Comparison of ENCODE assay signal across 20 cellular contexts in genomic region chr3:63849175-63849574, GRCh38. TPM values are rescaled to one million over a fixed set of nuclear protein-coding genes. Genes with fewer than 3 reads are reported as not detected.
DNase-seq lines count a peak whose midpoint lies in the region; FAIRE-seq and TF ChIP-seq lines count a peak whose summit lies in the region.
"Had no signal": no experiment of that assay in that cellular context is flagged by ENCODE, and none has a peak within 500 bp of the region (broad histone marks: within the 10 kb centered on the region; RNA-seq: fewer than 3 reads in every experiment).

No MANE protein-coding gene starts in this region.

- no peaks in the 10 kb centered on the region for H3K27me3 Mint-ChIP-seq in H9 (ENCODE audit: low read depth)
- no peaks in the 10 kb centered on the region for H3K27me3 Mint-ChIP-seq in chondrocyte (ENCODE audit: low read depth)
- H3K27me3 Mint-ChIP-seq: CD4-positive, alpha-beta memory T cell had no signal

- H2AFZ ChIP-seq in H9 (ENCODE audit: low read length) (no peak overlapping the region), H1 (ENCODE audit: low read length) (no peak overlapping the region), trophoblast cell (ENCODE audit: insufficient read depth, low read length, poor library complexity) (no peak overlapping the region)
- H2AFZ ChIP-seq: GM23248 had no signal

- H2AK5ac ChIP-seq in H9 (ENCODE audit: insufficient read length, low read length) (no peak overlapping the region), H1 (ENCODE audit: low read depth, low read length) (no peak overlapping the region), trophoblast cell (ENCODE audit: low read length) (peak overlapping the region; percentile 79)

- no peak overlapping the region for H4K91ac ChIP-seq in H9 (ENCODE audit: insufficient read length, low read depth, low read length)
- no peak overlapping the region for H4K91ac ChIP-seq in H1 (replicated peaks; ENCODE audit: insufficient read length, low read length)
- H4K91ac ChIP-seq in trophoblast cell (ENCODE audit: low read depth, low read length): no peak overlapping the region

- no peak overlapping the region for H4K12ac ChIP-seq in trophoblast cell (ENCODE audit: low read depth, low read length)

- H3K56ac ChIP-seq in H9 (ENCODE audit: insufficient read length, low read depth, low read length) (no peak overlapping the region), H1 (replicated peaks; ENCODE audit: insufficient read length, low read depth, low read length) (no peak overlapping the region)

- TF ChIP-seq CTCF in H9 (conservative IDR thresholded peaks at IDR 0.05) (peak; percentile 43; the same call in 2 of the 3 replicates), H1 (IDR thresholded peaks at IDR 0.05; ENCODE audit: control extremely low read depth in 1 of 3, insufficient read depth in 1 of 3, low read depth in 1 of 3, low read length in 3 of 3) (peak in 2 of 3 experiments; percentile 21 to 31; a peak in 2 of 4 replicates), coronary artery (IDR thresholded peaks at IDR 0.05) (no peak), chondrocyte (IDR thresholded peaks at IDR 0.05) (no peak)

- no peak overlapping the region for H3K18ac ChIP-seq in H9 (ENCODE audit: insufficient read length, low read depth, low read length)
- no peak overlapping the region for H3K18ac ChIP-seq in H1 (ENCODE audit: extremely low read depth, low read length)
- peak overlapping the region; percentile 65 for H3K18ac ChIP-seq in trophoblast cell (ENCODE audit: low read length)

- H3K79me2 ChIP-seq in H9 (ENCODE audit: insufficient read depth, low read length) (peaks cover 2% of the 10 kb centered on the region; the same call in 1 of the 2 replicates), H1 (ENCODE audit: control insufficient read depth in 1 of 2, insufficient read depth in 2 of 2, low read length in 2 of 2) (peaks cover 0 to 17% of the 10 kb centered on the region in 2 experiments; a peak in 3 of 4 replicates), trophoblast cell (ENCODE audit: control insufficient read depth, insufficient read depth, low read length, poor library complexity) (peaks cover 13% of the 10 kb centered on the region)

- H4K5ac ChIP-seq in H9 (ENCODE audit: insufficient read length, low read depth, low read length) (no peak overlapping the region), H1 (ENCODE audit: insufficient read length, low read depth, low read length) (no peak overlapping the region)

- no CpG with 5 or more reads among the region's 4 CpGs for WGBS in H9 (ENCODE audit: extremely low coverage, insufficient read length, low lambda C conversion rate)
- 84% methylated on average over 4 of the region's 4 CpGs; no CpG with 5 or more reads in 1 of the 2 experiments for WGBS in H1 (ENCODE audit: extremely low coverage in 1 of 2, insufficient coverage in 1 of 2, insufficient read length in 1 of 2, insufficient replicate concordance in 2 of 2, low coverage in 1 of 2, low lambda C conversion rate in 2 of 2, missing lambda C conversion rate in 1 of 2), 2 experiments
- no CpG with 5 or more reads among the region's 4 CpGs for WGBS in trophoblast cell (ENCODE audit: extremely low coverage, insufficient coverage, insufficient read length)

- no peak overlapping the region for H2BK20ac ChIP-seq in H9 (ENCODE audit: low read depth, low read length, poor library complexity, severe bottlenecking)
- no peak overlapping the region for H2BK20ac ChIP-seq in H1 (ENCODE audit: low read length)

- H3K9me3 ChIP-seq in H9 (ENCODE audit: control insufficient read depth, low read depth, low read length) (no peaks in the 10 kb centered on the region), H1 (ENCODE audit: insufficient read depth in 2 of 2, low read depth in 1 of 2, low read length in 1 of 2) (no peaks in the 10 kb centered on the region), trophoblast cell (ENCODE audit: insufficient read depth, low read depth, low read length) (no peaks in the 10 kb centered on the region)

- H3K4me3 Mint-ChIP-seq in H9: no peak overlapping the region
- no peak overlapping the region for H3K4me3 Mint-ChIP-seq in chondrocyte (ENCODE audit: unreplicated experiment)
- H3K4me3 Mint-ChIP-seq: CD4-positive, alpha-beta memory T cell had no signal

- peak in 1 of 2 experiments; percentile 35; a peak in 2 of 4 replicates for TF ChIP-seq RAD21 in H1 (IDR thresholded peaks at IDR 0.05 in 1 of 2, conservative IDR thresholded peaks at IDR 0.05 in 1 of 2; ENCODE audit: low read depth in 2 of 2, low read length in 2 of 2)

- CTCF ChIA-PET in H1 (lab: Charles Lee; ENCODE audit: partially characterized antibody): interaction anchor here (0.6 to 1.8 kb wide), 4 partner anchors 10 to 113 kb away, joined by 4 to 5 read pairs (median 4); no protein-coding TSS in a partner anchor

- H3K36me3 ChIP-seq in H1 (ENCODE audit: control insufficient read depth in 2 of 4, insufficient read depth in 4 of 4, low read length in 3 of 4) (no peaks in the 10 kb centered on the region), trophoblast cell (ENCODE audit: control insufficient read depth in 1 of 2, insufficient read depth in 2 of 2, low read length in 2 of 2) (peaks cover 0 to 3% of the 10 kb centered on the region in 2 experiments)

- no peak overlapping the region for H3K4ac ChIP-seq in H9 (ENCODE audit: low read depth, low read length)
- no peak overlapping the region for H3K4ac ChIP-seq in H1 (replicated peaks; ENCODE audit: insufficient read length, low read depth, low read length)
- H3K4ac ChIP-seq in trophoblast cell (ENCODE audit: low read depth, low read length): no peak overlapping the region

- H3K23me2 ChIP-seq in H9 (ENCODE audit: insufficient read length, low read depth, low read length, poor library complexity, severe bottlenecking) (no peaks in the 10 kb centered on the region), H1 (ENCODE audit: low read depth, low read length) (no peaks in the 10 kb centered on the region)

- H3K27ac ChIP-seq in H9 (ENCODE audit: insufficient read length, low read depth, low read length) (no peak overlapping the region), H1 (ENCODE audit: low read depth, low read length) (no peak overlapping the region), trophoblast cell (ENCODE audit: low read depth, low read length) (no peak overlapping the region), coronary artery (no peak overlapping the region)
- H3K27ac ChIP-seq: GM23248 had no signal

- H3K4me3 ChIP-seq in H1 (ENCODE audit: extremely low read depth in 1 of 4, insufficient read depth in 2 of 4, low read depth in 3 of 4, low read length in 4 of 4) (no peak overlapping the region), trophoblast cell (ENCODE audit: low read depth, low read length) (no peak overlapping the region), coronary artery (no peak overlapping the region)
- H3K4me3 ChIP-seq: GM12878, GM23248 had no signal

- TF ChIP-seq EP300 in H1 (IDR thresholded peaks at IDR 0.05; ENCODE audit: borderline replicate concordance in 1 of 2, low read depth in 2 of 2, low read length in 2 of 2): no peak

- H3K79me1 ChIP-seq in H9 (ENCODE audit: insufficient read depth, low read depth, low read length, poor library complexity, severe bottlenecking): no peaks in the 10 kb centered on the region
- 0 out of 2 replicates have a peak, but pooled peaks cover 2% of the 10 kb centered on the region for H3K79me1 ChIP-seq in H1 (ENCODE audit: low read depth, low read length)
- peaks cover 22% of the 10 kb centered on the region for H3K79me1 ChIP-seq in trophoblast cell (ENCODE audit: low read length)

- H3K23ac ChIP-seq in H9 (ENCODE audit: insufficient read length, low read depth, low read length) (no peak overlapping the region), H1 (ENCODE audit: insufficient read length) (no peak overlapping the region), trophoblast cell (ENCODE audit: low read length) (no peak overlapping the region)

- POLR2A ChIA-PET in H1 (lab: Charles Lee; ENCODE audit: partially characterized antibody): interaction anchor here (1.0 to 1.4 kb wide), 3 partner anchors 13 to 30 kb away, joined by 3 to 4 read pairs (median 4); no protein-coding TSS in a partner anchor

- no peaks in the 10 kb centered on the region; a peak in 2 of 7 replicates for H3K36me3 Mint-ChIP-seq in H9 (ENCODE audit: insufficient read depth in 1 of 3, low read depth in 3 of 3)
- H3K36me3 Mint-ChIP-seq in chondrocyte (ENCODE audit: low read depth): no peaks in the 10 kb centered on the region

- H3K14ac ChIP-seq in H9 (ENCODE audit: insufficient read depth, low read length) (no peak overlapping the region), H1 (ENCODE audit: insufficient read length) (no peak overlapping the region), trophoblast cell (ENCODE audit: low read length) (no peak overlapping the region)

- no peak for FAIRE-seq in H1 (lab: Jason Lieb, UNC)
- FAIRE-seq: GM12878, GM19239, H54 had no signal

- no peaks in the 10 kb centered on the region for H3K9me3 Mint-ChIP-seq in H9
- H3K9me3 Mint-ChIP-seq in chondrocyte (ENCODE audit: low read depth): no peaks in the 10 kb centered on the region
- H3K9me3 Mint-ChIP-seq: CD4-positive, alpha-beta memory T cell had no signal

- DNase-seq in H9: no peak
- no peak for DNase-seq in H1 (ENCODE audit: low read depth in 1 of 2, low spot score in 2 of 2)
- no peak for DNase-seq in trophoblast cell
- DNase-seq in HT-29 (ENCODE audit: low spot score): no peak
- no peak for DNase-seq in coronary artery (ENCODE audit: low spot score)
- DNase-seq in chondrocyte (ENCODE audit: low spot score): no peak
- DNase-seq: C1 segment of cervical spinal cord; CD4-positive, alpha-beta memory T cell; COR-L47; DMS153; EL; GDM1; GM23248; HCEC 1CT had no signal

- no peak overlapping the region for H3K27ac Mint-ChIP-seq in H9
- H3K27ac Mint-ChIP-seq in chondrocyte (ENCODE audit: unreplicated experiment): no peak overlapping the region
- H3K27ac Mint-ChIP-seq: CD4-positive, alpha-beta memory T cell had no signal

- H4K8ac ChIP-seq in H9 (replicated peaks; ENCODE audit: insufficient read length, low read depth, low read length): no peak overlapping the region
- no peak overlapping the region for H4K8ac ChIP-seq in H1 (ENCODE audit: extremely low read depth, insufficient read depth, low read length)
- H4K8ac ChIP-seq in trophoblast cell (ENCODE audit: low read depth, low read length): peak overlapping the region; percentile 19

- no peak overlapping the region for H3K4me2 ChIP-seq in H9 (ENCODE audit: insufficient read depth, insufficient read length, low read length)
- H3K4me2 ChIP-seq in H1 (ENCODE audit: insufficient read depth in 1 of 2, low read depth in 2 of 2, low read length in 2 of 2): no peak overlapping the region
- H3K4me2 ChIP-seq in trophoblast cell (ENCODE audit: low read length): no peak overlapping the region

- no peak for TF ChIP-seq POLR2A in H1 (IDR thresholded peaks at IDR 0.05; ENCODE audit: control extremely low read depth in 1 of 2, low read depth in 2 of 2, low read length in 2 of 2)

- no peak overlapping the region for H2BK120ac ChIP-seq in H9 (ENCODE audit: low read depth, low read length, poor library complexity, severe bottlenecking)
- H2BK120ac ChIP-seq in H1 (replicated peaks; ENCODE audit: low read depth, low read length): no peak overlapping the region
- peak overlapping the region; percentile 60 for H2BK120ac ChIP-seq in trophoblast cell (ENCODE audit: insufficient read depth, low read length, poor library complexity)

- H2BK15ac ChIP-seq in H9 (ENCODE audit: low read depth, low read length) (no peak overlapping the region), H1 (ENCODE audit: low read length) (no peak overlapping the region)

- H3K4me1 Mint-ChIP-seq in H9: peaks cover 31 to 40% of the 10 kb centered on the region in 2 experiments
- no peaks in the 10 kb centered on the region for H3K4me1 Mint-ChIP-seq in chondrocyte (ENCODE audit: low read depth)

- H4K20me1 ChIP-seq in H9 (ENCODE audit: control insufficient read depth, insufficient read depth, insufficient read length) (no peaks in the 10 kb centered on the region), H1 (replicated peaks in 1 of 2; ENCODE audit: control insufficient read depth in 1 of 2, insufficient read depth in 2 of 2, low read length in 2 of 2) (no peaks in the 10 kb centered on the region)

- H3K27me3 ChIP-seq in H9 (ENCODE audit: insufficient read depth, low read length) (no peaks in the 10 kb centered on the region), H1 (replicated peaks in 1 of 4; ENCODE audit: control insufficient read depth in 3 of 4, extremely low read depth in 1 of 4, insufficient read depth in 3 of 4, low read length in 3 of 4) (no peaks in the 10 kb centered on the region), trophoblast cell (ENCODE audit: insufficient read depth, low read length) (no peaks in the 10 kb centered on the region)

- H3K4me1 ChIP-seq in H9 (ENCODE audit: insufficient read depth, low read length) (peaks cover 4% of the 10 kb centered on the region; the same call in 1 of the 2 replicates), H1 (replicated peaks in 1 of 4; ENCODE audit: control insufficient read depth in 3 of 4, insufficient read depth in 4 of 4, low read length in 3 of 4) (peaks cover 0 to 7% (median 2%) of the 10 kb centered on the region in 4 experiments; a peak in 3 of 7 replicates), trophoblast cell (ENCODE audit: control insufficient read depth in 1 of 2, insufficient read depth in 2 of 2, low read length in 2 of 2) (peaks cover 19 to 22% of the 10 kb centered on the region in 2 experiments)

- no peak overlapping the region for H3K9ac ChIP-seq in H9 (ENCODE audit: extremely low read depth, insufficient read length, low read length)
- H3K9ac ChIP-seq in H1 (replicated peaks in 1 of 4; ENCODE audit: extremely low read depth in 1 of 4, low read depth in 3 of 4, low read length in 3 of 4): no peak overlapping the region
- H3K9ac ChIP-seq in trophoblast cell (ENCODE audit: low read length): no peak overlapping the region
- H3K9ac ChIP-seq: GM23248 had no signal

- H2BK12ac ChIP-seq in H9 (ENCODE audit: insufficient read length, low read depth, low read length) (no peak overlapping the region), H1 (ENCODE audit: low read depth, low read length) (no peak overlapping the region), trophoblast cell (ENCODE audit: low read length) (peak overlapping the region; percentile 91)

- H2BK5ac ChIP-seq in H9 (ENCODE audit: insufficient read length, low read length) (no peak overlapping the region), H1 (ENCODE audit: low read depth, low read length) (no peak overlapping the region), trophoblast cell (ENCODE audit: low read depth, low read length, poor library complexity) (peak overlapping the region; percentile 56)

- no peak overlapping the region for H3T11ph ChIP-seq in H9 (ENCODE audit: low read length)

RNA-seq across cellular contexts. Expression of gene THOC7, which starts 14.4 kb away (rescaled TPM):
- 63.3 and 71.4 TPM in 2 replicates for total RNA-seq in H9 (2021)
- 69.5 and 74.0 TPM in 2 replicates for total RNA-seq in H1 (2021; fragmentation: NEBNext Ultra II Directional; extraction: Animal tissue kit (Norgen Biotek cat#: 25700))
- polyA plus RNA-seq in H1 (2011; rRNA removed): 9.0 and 18.7 TPM in 2 replicates
- polyA plus RNA-seq in H1 (2011; cell fraction: cytosol; rRNA removed): 32.5 TPM
- polyA plus RNA-seq in H1 (2011; cell fraction: nucleus; rRNA removed): 9.3 TPM
- polyA plus RNA-seq in H1 (2012, experiment 1 of 2): 40.1 to 59.8 TPM (median 43.0 TPM) in 4 replicates
- polyA plus RNA-seq in H1 (2012, experiment 2 of 2): 25.1 TPM
- polyA plus RNA-seq in H1 (2013, experiment 1 of 2): 68.1 TPM
- 69.7 TPM for polyA plus RNA-seq in H1 (2013, experiment 2 of 2)
- polyA minus RNA-seq in H1 (2011; rRNA and poly(A)+ RNA removed): 7.0 and 11.6 TPM in 2 replicates
- 8.0 TPM for polyA minus RNA-seq in H1 (2011; cell fraction: cytosol; rRNA and poly(A)+ RNA removed)
- 10.4 TPM for polyA minus RNA-seq in H1 (2011; cell fraction: nucleus; rRNA and poly(A)+ RNA removed)
- polyA plus RNA-seq in trophoblast cell (2013): 75.7 and 78.6 TPM in 2 replicates
- 25.6 and 26.1 TPM in 2 replicates for total RNA-seq in HT-29 (2014; rRNA removed; shearing (Covaris generic))
- 43.0 to 55.7 TPM (median 48.9 TPM) in 3 replicates for total RNA-seq in chondrocyte

RNA-seq across cellular contexts. Expression of gene ATXN7, which starts 14.5 kb away (rescaled TPM):
- 20.1 and 21.5 TPM in 2 replicates for total RNA-seq in H9 (2021)
- total RNA-seq in H1 (2021; fragmentation: NEBNext Ultra II Directional; extraction: Animal tissue kit (Norgen Biotek cat#: 25700)): 15.5 and 18.0 TPM in 2 replicates
- 16.8 and 17.1 TPM in 2 replicates for polyA plus RNA-seq in H1 (2011; rRNA removed)
- polyA plus RNA-seq in H1 (2011; cell fraction: cytosol; rRNA removed): 10.8 TPM
- polyA plus RNA-seq in H1 (2011; cell fraction: nucleus; rRNA removed): 46.4 TPM
- polyA plus RNA-seq in H1 (2012, experiment 1 of 2): 4.7 to 10.0 TPM (median 7.5 TPM) in 4 replicates
- 1.00 TPM for polyA plus RNA-seq in H1 (2012, experiment 2 of 2)
- 11.5 TPM for polyA plus RNA-seq in H1 (2013, experiment 1 of 2)
- polyA plus RNA-seq in H1 (2013, experiment 2 of 2): 9.5 TPM
- 63.0 and 89.5 TPM in 2 replicates for polyA minus RNA-seq in H1 (2011; rRNA and poly(A)+ RNA removed)
- polyA minus RNA-seq in H1 (2011; cell fraction: cytosol; rRNA and poly(A)+ RNA removed): 17.6 TPM
- polyA minus RNA-seq in H1 (2011; cell fraction: nucleus; rRNA and poly(A)+ RNA removed): 96.8 TPM
- polyA plus RNA-seq in trophoblast cell (2013): 28.9 and 29.8 TPM in 2 replicates
- total RNA-seq in HT-29 (2014; rRNA removed; shearing (Covaris generic)): 3.0 and 6.3 TPM in 2 replicates
- 19.1 to 20.6 TPM (median 19.5 TPM) in 3 replicates for total RNA-seq in chondrocyte

RNA-seq across cellular contexts. Expression of gene C3orf49, which starts 30.1 kb away (rescaled TPM):
- total RNA-seq in H9 (2021) (not detected in 2 replicates), chondrocyte (not detected in 3 replicates)
- total RNA-seq in H1 (2021; fragmentation: NEBNext Ultra II Directional; extraction: Animal tissue kit (Norgen Biotek cat#: 25700)): not detected in 2 replicates
- not detected in 2 replicates for polyA plus RNA-seq in H1 (2011; rRNA removed)
- polyA plus RNA-seq in H1 (2011; cell fraction: cytosol; rRNA removed): not detected
- not detected for polyA plus RNA-seq in H1 (2011; cell fraction: nucleus; rRNA removed)
- not detected in 4 replicates for polyA plus RNA-seq in H1 (2012, experiment 1 of 2)
- not detected for polyA plus RNA-seq in H1 (2012, experiment 2 of 2)
- polyA plus RNA-seq in H1 (2013, experiment 1 of 2): not detected
- not detected for polyA plus RNA-seq in H1 (2013, experiment 2 of 2)
- not detected in 2 replicates for polyA minus RNA-seq in H1 (2011; rRNA and poly(A)+ RNA removed)
- not detected for polyA minus RNA-seq in H1 (2011; cell fraction: cytosol; rRNA and poly(A)+ RNA removed)
- polyA minus RNA-seq in H1 (2011; cell fraction: nucleus; rRNA and poly(A)+ RNA removed): not detected
- polyA plus RNA-seq in trophoblast cell (2013): 0.07 TPM in 2 replicates
- total RNA-seq in HT-29 (2014; rRNA removed; shearing (Covaris generic)): not detected in 2 replicates
- total RNA-seq: A172; A673; CD4-positive, alpha-beta memory T cell; GM12878; GM23248 had no signal
- polyA plus RNA-seq: BJ; CD4-positive, alpha-beta memory T cell; GM23248 had no signal

Comparison
In these comparisons a context has a peak if more than half of its experiments do, and no peak if none do; other contexts are left out.
1. CTCF ChIP-seq: peak in H9 (single experiment) and H1 (2 of 3); none in coronary artery (single experiment) and chondrocyte (single experiment).